In genomic region chr7:98106647-98107312, GRCh38 we compare ENCODE assay signal across 1 cellular context.
A peak's percentile ranks its signal among the peaks of the same experiment; 100 is the strongest.
TF ChIP-seq lines count a peak whose summit lies in the region.

TSS of gene LMTK2 (plus strand) at chr7:98106862. CDS start at chr7:98107178, 316 bp downstream.

TF ChIP-seq in K562, 482 proteins besides CTCF, POLR2A, EP300 and RAD21 (continued from another document and continues in another):
- TF ChIP-seq NR2C1 (IDR thresholded peaks at IDR 0.05): no peak
- TF ChIP-seq NR2C1 (tag; IDR thresholded peaks at IDR 0.05): no peak
- TF ChIP-seq STAT5A (IDR thresholded peaks at IDR 0.05; ENCODE audit: borderline replicate concordance, low read length): no peak
- peak; percentile 98 for TF ChIP-seq RBFOX2 (IDR thresholded peaks at IDR 0.05; ENCODE audit: low read depth, low read length)
- TF ChIP-seq CLOCK (CRISPR knock-in tag; IDR thresholded peaks at IDR 0.05; ENCODE audit: borderline replicate concordance): no peak
- no peak for TF ChIP-seq ZNF280B (CRISPR knock-in tag; IDR thresholded peaks at IDR 0.05)
- no peak for TF ChIP-seq ETV1 (tag; conservative IDR thresholded peaks at IDR 0.05; ENCODE audit: low read depth)
- no peak for TF ChIP-seq ZNF609 (CRISPR knock-in tag; IDR thresholded peaks at IDR 0.05; ENCODE audit: borderline replicate concordance)
- TF ChIP-seq HLTF (IDR thresholded peaks at IDR 0.05): no peak
- no peak for TF ChIP-seq ZBTB34 (CRISPR knock-in tag; IDR thresholded peaks at IDR 0.05)
- TF ChIP-seq USF1 (CRISPR knock-in tag; IDR thresholded peaks at IDR 0.05): peak; percentile 99
- TF ChIP-seq ZBTB40 (IDR thresholded peaks at IDR 0.05): peak; percentile 52; the same call in 1 of the 2 replicates
- TF ChIP-seq ZBTB40 (CRISPR knock-in tag; IDR thresholded peaks at IDR 0.05): no peak
- TF ChIP-seq ZNF740 (CRISPR knock-in tag; IDR thresholded peaks at IDR 0.05): no peak
- TF ChIP-seq ZNF740 (tag; IDR thresholded peaks at IDR 0.05): no peak; a peak in 1 of 4 replicates
- TF ChIP-seq ZNF699 (CRISPR knock-in tag; IDR thresholded peaks at IDR 0.05; ENCODE audit: insufficient replicate concordance): no peak
- TF ChIP-seq ZNF644 (tag; IDR thresholded peaks at IDR 0.05; ENCODE audit: low read depth): no peak
- peak; percentile 66 for TF ChIP-seq CBFA2T2 (conservative IDR thresholded peaks at IDR 0.05)
- no peak for TF ChIP-seq ZNF124 (CRISPR knock-in tag; IDR thresholded peaks at IDR 0.05)
- no peak for TF ChIP-seq XRCC3 (IDR thresholded peaks at IDR 0.05)
- no peak for TF ChIP-seq ATF6 (CRISPR knock-in tag; IDR thresholded peaks at IDR 0.05)
- peak; percentile 96 for TF ChIP-seq TFE3 (CRISPR knock-in tag; IDR thresholded peaks at IDR 0.05)
- TF ChIP-seq EZH2 (IDR thresholded peaks at IDR 0.05; ENCODE audit: borderline replicate concordance, low read depth, low read length): no peak
- no peak for TF ChIP-seq TFAM (CRISPR knock-in tag; conservative IDR thresholded peaks at IDR 0.05)
- no peak for TF ChIP-seq POLR2AphosphoS2 (IDR thresholded peaks at IDR 0.05; ENCODE audit: low read length)
- peak; percentile 97 for TF ChIP-seq C11orf30 (IDR thresholded peaks at IDR 0.05; ENCODE audit: low read depth)
- peak; percentile 100 for TF ChIP-seq POLR2G (IDR thresholded peaks at IDR 0.05; ENCODE audit: low read depth, low read length)
- TF ChIP-seq ZNF121 (CRISPR knock-in tag; conservative IDR thresholded peaks at IDR 0.05): no peak
- peak; percentile 74 to 75; a peak in 2 of 4 replicates for TF ChIP-seq SIN3A (IDR thresholded peaks at IDR 0.05; ENCODE audit: borderline replicate concordance in 2 of 2, control insufficient read depth in 1 of 2, low read depth in 2 of 2, low read length in 2 of 2)
- no peak for TF ChIP-seq XRCC4 (IDR thresholded peaks at IDR 0.05; ENCODE audit: extremely low read depth, insufficient read depth, insufficient read length)
- peak; percentile 75 for TF ChIP-seq ZFX (CRISPR knock-in tag; IDR thresholded peaks at IDR 0.05)
